11 cellular contexts compared by ENCODE assay signal in the genomic region with DNA sequence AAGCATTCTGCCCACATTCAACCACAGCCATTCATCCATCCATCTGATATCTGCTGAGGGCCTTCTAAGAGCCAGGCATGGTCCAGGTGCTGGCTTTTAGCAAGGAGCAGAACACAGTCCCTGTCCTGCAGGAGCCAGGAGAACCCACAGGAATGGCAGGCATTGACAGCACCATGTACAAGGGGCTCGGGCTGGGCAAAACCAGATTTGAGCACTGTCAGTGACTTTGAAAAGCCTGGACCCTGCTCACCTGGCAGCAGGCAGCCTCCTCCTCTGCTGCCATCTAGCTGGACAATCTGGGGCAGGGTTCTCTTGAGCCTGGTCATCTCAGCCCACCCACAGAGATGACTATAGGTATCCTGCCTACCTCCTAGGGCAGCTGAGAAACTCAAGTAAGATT.
DNase-seq lines count a peak whose midpoint lies in the region; TF ChIP-seq lines count a peak whose summit lies in the region.
"Had no signal": no experiment of that assay in that cellular context is flagged by ENCODE, and none has a peak within 500 bp of the region (broad histone marks: within the 10 kb centered on the region; RNA-seq: fewer than 3 reads in every experiment).

No MANE protein-coding gene starts in this region.

- H3K27ac ChIP-seq in WERI-Rb-1 (no peak overlapping the region), stomach smooth muscle (ENCODE audit: low read length) (peak overlapping the region; percentile 97)

- H3K9me3 ChIP-seq in WERI-Rb-1 (ENCODE audit: severe bottlenecking) (no peaks in the 10 kb centered on the region), stomach smooth muscle (ENCODE audit: control insufficient read depth in 2 of 2, low read length in 2 of 2) (no peaks in the 10 kb centered on the region)

- H3K27me3 ChIP-seq in WERI-Rb-1 (ENCODE audit: insufficient read depth, low read depth, severe bottlenecking) (no peaks in the 10 kb centered on the region), kidney epithelial cell (ENCODE audit: control insufficient read depth, insufficient read depth, low read length) (no peaks in the 10 kb centered on the region), stomach smooth muscle (ENCODE audit: control insufficient read depth in 1 of 2, insufficient read depth in 2 of 2, low read length in 2 of 2) (no peaks in the 10 kb centered on the region)

- H3K4me3 ChIP-seq in WERI-Rb-1 (ENCODE audit: low read depth, low read length) (no peak overlapping the region), kidney epithelial cell (ENCODE audit: low read depth, low read length) (no peak overlapping the region), stomach smooth muscle (ENCODE audit: low read length in 2 of 2) (peak overlapping the region; percentile 12 to 15)

- peaks cover 86% of the 10 kb centered on the region for H3K4me1 ChIP-seq in stomach smooth muscle (ENCODE audit: control insufficient read depth, insufficient read depth, low read length)

- TF ChIP-seq CTCF in WERI-Rb-1 (IDR thresholded peaks at IDR 0.05; ENCODE audit: low read depth, low read length) (peak; percentile 68), kidney epithelial cell (IDR thresholded peaks at IDR 0.05; ENCODE audit: insufficient read depth, low read length, poor library complexity, severe bottlenecking) (peak; percentile 40)

- peak; percentile 8 for DNase-seq in DMS 273 (lab: John Stamatoyannopoulos, UW; ENCODE audit: unreplicated experiment)
- DNase-seq in DMS 273 treated with DMSO at 0.1 percent for 48 hours (lab: John Stamatoyannopoulos, UW) = no peak
- DNase-seq in WERI-Rb-1 = peak; percentile 47
- DNase-seq in kidney epithelial cell (ENCODE audit: low read depth) = no peak
- no peak for DNase-seq in T-helper 1 cell
- no peak for DNase-seq in activated CD4-positive, CD25-positive, alpha-beta regulatory T cell treated with anti-CD3 and anti-CD28 coated beads, Interleukin-2, amount 50 U/mL, for 72 hours
- no peak for DNase-seq in cerebellar cortex (ENCODE audit: low spot score)
- DNase-seq: 8988T, GF-D8, Kasumi-1 had no signal

- peak overlapping the region; percentile 36 to 45 for H3K9ac ChIP-seq in stomach smooth muscle (ENCODE audit: low read length in 2 of 2)

- H3K36me3 ChIP-seq in WERI-Rb-1 = no peaks in the 10 kb centered on the region
- no peaks in the 10 kb centered on the region for H3K36me3 ChIP-seq in kidney epithelial cell (ENCODE audit: control insufficient read depth, insufficient read depth, low read length)
- no peaks in the 10 kb centered on the region for H3K36me3 ChIP-seq in stomach smooth muscle (ENCODE audit: control insufficient read depth in 2 of 2, insufficient read depth in 2 of 2, low read length in 2 of 2)

Comparison
In these comparisons a context has a peak if more than half of its experiments do, and no peak if none do; other contexts are left out.
1. DNase-seq: peak in DMS 273 (single experiment) and WERI-Rb-1 (single experiment); none in DMS 273 treated with DMSO at 0.1 percent for 48 hours (single experiment), kidney epithelial cell (single experiment), T-helper 1 cell (0 of 5), activated CD4-positive, CD25-positive, alpha-beta regulatory T cell treated with anti-CD3 and anti-CD28 coated beads, Interleukin-2, amount 50 U/mL, for 72 hours (single experiment) and cerebellar cortex (single experiment).
2. H3K4me3 ChIP-seq: peak in stomach smooth muscle (2 of 2); none in WERI-Rb-1 (single experiment) and kidney epithelial cell (single experiment).